19 cellular contexts compared by ENCODE assay signal in genomic region chr16:23975293-23975692, GRCh38.
DNase-seq lines count a peak whose midpoint lies in the region; ATAC-seq lines count a peak whose summit lies in the region.
"Had no signal": no experiment of that assay in that cellular context is flagged by ENCODE, and none has a peak within 500 bp of the region (broad histone marks: within the 10 kb centered on the region; RNA-seq: fewer than 3 reads in every experiment).

No MANE protein-coding gene starts in this region.

- H3K27ac Mint-ChIP-seq in activated CD4-positive, alpha-beta memory T cell treated with anti-CD3 and anti-CD28 coated beads, Interleukin-2, amount 10 ng/mL, durations not matched to agents 7 days and 5 days: no peak overlapping the region
- no peak overlapping the region for H3K27ac Mint-ChIP-seq in activated CD4-positive, alpha-beta memory T cell treated with anti-CD3 and anti-CD28 coated beads for 36 hours
- peak overlapping the region; percentile 64 for H3K27ac Mint-ChIP-seq in memory B cell
- H3K27ac Mint-ChIP-seq: CD4-positive, alpha-beta T cell had no signal

- CTCF ChIA-PET in activated CD4-positive, alpha-beta memory T cell treated with anti-CD3 and anti-CD28 coated beads, Interleukin-2, amount 10 ng/mL, durations not matched to agents 7 days and 5 days (lab: Charles Lee): interaction anchor here (1.7 kb wide), 1 partner anchor 35 kb away, joined by 4 read pairs; no protein-coding TSS in a partner anchor
- CTCF ChIA-PET in activated CD4-positive, alpha-beta memory T cell treated with anti-CD3 and anti-CD28 coated beads for 36 hours (lab: Charles Lee): no interaction called here

- no peaks in the 10 kb centered on the region for H3K27me3 Mint-ChIP-seq in activated CD4-positive, alpha-beta memory T cell treated with anti-CD3 and anti-CD28 coated beads, Interleukin-2, amount 10 ng/mL, durations not matched to agents 7 days and 5 days
- no peaks in the 10 kb centered on the region for H3K27me3 Mint-ChIP-seq in activated CD4-positive, alpha-beta memory T cell treated with anti-CD3 and anti-CD28 coated beads for 36 hours
- H3K27me3 Mint-ChIP-seq in memory B cell: no peaks in the 10 kb centered on the region
- H3K27me3 Mint-ChIP-seq: CD4-positive, alpha-beta T cell had no signal

- POLR2A ChIA-PET in activated CD4-positive, alpha-beta memory T cell treated with anti-CD3 and anti-CD28 coated beads, Interleukin-2, amount 10 ng/mL, durations not matched to agents 7 days and 5 days (lab: Charles Lee): no interaction called here
- POLR2A ChIA-PET in activated CD4-positive, alpha-beta memory T cell treated with anti-CD3 and anti-CD28 coated beads for 36 hours (lab: Charles Lee): no interaction called here

- H3K36me3 Mint-ChIP-seq in activated CD4-positive, alpha-beta memory T cell treated with anti-CD3 and anti-CD28 coated beads, Interleukin-2, amount 10 ng/mL, durations not matched to agents 7 days and 5 days (ENCODE audit: low read depth): no peaks in the 10 kb centered on the region
- peaks cover 1% of the 10 kb centered on the region for H3K36me3 Mint-ChIP-seq in activated CD4-positive, alpha-beta memory T cell treated with anti-CD3 and anti-CD28 coated beads for 36 hours
- H3K36me3 Mint-ChIP-seq in memory B cell: peaks cover 15% of the 10 kb centered on the region

- peak; percentile 29 for DNase-seq in activated CD4-positive, alpha-beta memory T cell treated with anti-CD3 and anti-CD28 coated beads, Interleukin-2, amount 10 ng/mL, durations not matched to agents 7 days and 5 days
- no peak for DNase-seq in activated CD4-positive, alpha-beta memory T cell treated with anti-CD3 and anti-CD28 coated beads for 36 hours
- DNase-seq in stimulated activated naive CD4-positive, alpha-beta T cell treated with Interleukin-2 at 50 U/mL for 16 hours (lab: John Stamatoyannopoulos, UW): peak; percentile 31
- no peak for DNase-seq in stimulated activated naive CD4-positive, alpha-beta T cell (lab: John Stamatoyannopoulos, UW)
- no peak for DNase-seq in memory B cell (ENCODE audit: low spot score in 2 of 2)
- no peak for DNase-seq in posterior vena cava (ENCODE audit: low spot score)
- no peak for DNase-seq in HuH-7.5 (ENCODE audit: low spot score)
- DNase-seq: CD4-positive, alpha-beta T cell; DMS153; GDM1; H9; NCI-H1417 treated with DMSO at 0.1 percent for 48 hours; NCI-H187 treated with DMSO at 0.1 percent for 48 hours; NCI-H2227 treated with DMSO at 0.1 percent for 48 hours; NCI-H524; NCI-H82; PC-9 had no signal

- no peak overlapping the region for H3K4me3 Mint-ChIP-seq in activated CD4-positive, alpha-beta memory T cell treated with anti-CD3 and anti-CD28 coated beads, Interleukin-2, amount 10 ng/mL, durations not matched to agents 7 days and 5 days
- no peak overlapping the region for H3K4me3 Mint-ChIP-seq in activated CD4-positive, alpha-beta memory T cell treated with anti-CD3 and anti-CD28 coated beads for 36 hours
- H3K4me3 Mint-ChIP-seq in memory B cell: no peak overlapping the region
- H3K4me3 Mint-ChIP-seq: CD4-positive, alpha-beta T cell; H9 had no signal

- intact Hi-C loops in activated CD4-positive, alpha-beta memory T cell treated with anti-CD3 and anti-CD28 coated beads for 36 hours (cut with micrococcal nuclease): no loop called here
- intact Hi-C loops in posterior vena cava (cut with DNase I): no loop called here

- no peaks in the 10 kb centered on the region for H3K9me3 Mint-ChIP-seq in activated CD4-positive, alpha-beta memory T cell treated with anti-CD3 and anti-CD28 coated beads, Interleukin-2, amount 10 ng/mL, durations not matched to agents 7 days and 5 days
- no peaks in the 10 kb centered on the region for H3K9me3 Mint-ChIP-seq in activated CD4-positive, alpha-beta memory T cell treated with anti-CD3 and anti-CD28 coated beads for 36 hours
- no peaks in the 10 kb centered on the region for H3K9me3 Mint-ChIP-seq in memory B cell
- H3K9me3 Mint-ChIP-seq: CD4-positive, alpha-beta T cell; H9 had no signal

- H3K4me1 Mint-ChIP-seq in activated CD4-positive, alpha-beta memory T cell treated with anti-CD3 and anti-CD28 coated beads, Interleukin-2, amount 10 ng/mL, durations not matched to agents 7 days and 5 days: peaks cover 35% of the 10 kb centered on the region
- H3K4me1 Mint-ChIP-seq in activated CD4-positive, alpha-beta memory T cell treated with anti-CD3 and anti-CD28 coated beads for 36 hours (ENCODE audit: low read depth): peaks cover 57% of the 10 kb centered on the region
- H3K4me1 Mint-ChIP-seq in memory B cell: peaks cover 58% of the 10 kb centered on the region

- ATAC-seq in memory B cell (ENCODE audit: low read depth) (no peak), GM19395 (IDR thresholded peaks at IDR 0.05; ENCODE audit: unreplicated experiment) (no peak)
- ATAC-seq: HepG2 had no signal

Comparison
In these comparisons a context has a peak if more than half of its experiments do, and no peak if none do; other contexts are left out.
1. DNase-seq: peak in activated CD4-positive, alpha-beta memory T cell treated with anti-CD3 and anti-CD28 coated beads, Interleukin-2, amount 10 ng/mL, durations not matched to agents 7 days and 5 days (single experiment) and stimulated activated naive CD4-positive, alpha-beta T cell treated with Interleukin-2 at 50 U/mL for 16 hours (single experiment); none in activated CD4-positive, alpha-beta memory T cell treated with anti-CD3 and anti-CD28 coated beads for 36 hours (single experiment), stimulated activated naive CD4-positive, alpha-beta T cell (0 of 6), memory B cell (0 of 2), posterior vena cava (single experiment) and HuH-7.5 (single experiment).